Comparison of ENCODE assay signal across 18 cellular contexts in genomic region chr11:83079820-83080219, GRCh38.
"Had no signal": no experiment of that assay in that cellular context is flagged by ENCODE, and none has a peak within 500 bp of the region (broad histone marks: within the 10 kb centered on the region; RNA-seq: fewer than 3 reads in every experiment).

No MANE protein-coding gene starts in this region.

- H3K36me3 ChIP-seq: colonic mucosa had no signal

- H3K27ac ChIP-seq: colonic mucosa, esophagus squamous epithelium, hepatocyte, right atrium auricular region, skin epidermis had no signal

- H3K4me2 ChIP-seq: hepatocyte had no signal

- H3K4me1 ChIP-seq: right atrium auricular region had no signal

- H3K4me3 Mint-ChIP-seq: nephron, WTC11 had no signal

- ATAC-seq: WTC11 had no signal

- H3K4me1 Mint-ChIP-seq: nephron had no signal

- DNase-seq: activated CD4-positive, alpha-beta T cell treated with anti-CD3 and anti-CD28 coated beads for 48 hours; activated CD8-positive, alpha-beta memory T cell treated with anti-CD3 and anti-CD28 coated beads, Interleukin-2, amount 50 U/mL, for 48 hours; activated naive CD4-positive, alpha-beta T cell; amniotic stem cell; caudate nucleus; colonic mucosa; esophagus squamous epithelium; islet precursor cell; mammary epithelial cell; occipital lobe; stimulated activated CD4-positive, alpha-beta T cell treated with anti-CD3 and anti-CD28 coated beads, Interleukin-15, amount 100 ng/mL, for 24 hours; stimulated activated CD4-positive, alpha-beta T cell treated with anti-CD3 and anti-CD28 coated beads, Interleukin-4, amount 100 ng/mL, for 4 hours; stimulated activated CD8-positive, alpha-beta memory T cell treated with anti-CD3 and anti-CD28 coated beads, Interleukin-4, amount 100 ng/mL, for 48 hours had no signal

- H3K4me3 ChIP-seq: colonic mucosa, esophagus squamous epithelium, hepatocyte, right atrium auricular region, skin epidermis had no signal

- H3K27me3 ChIP-seq: colonic mucosa, esophagus squamous epithelium, hepatocyte, right atrium auricular region had no signal

- H3K9me3 Mint-ChIP-seq: nephron, WTC11 had no signal

- H2AFZ ChIP-seq: hepatocyte had no signal

- H3K9me3 ChIP-seq: colonic mucosa, esophagus squamous epithelium, right atrium auricular region had no signal

- H3K27ac Mint-ChIP-seq: nephron had no signal
